In genomic region chr2:72475246-72475645, GRCh38 we compare ENCODE assay signal across 29 cellular contexts.
"Had no signal": no experiment of that assay in that cellular context is flagged by ENCODE, and none has a peak within 500 bp of the region (broad histone marks: within the 10 kb centered on the region; RNA-seq: fewer than 3 reads in every experiment).

No MANE protein-coding gene starts in this region.

- H3K9me3 ChIP-seq: lower lobe of right lung, ovary, prostate gland, vagina had no signal

- ATAC-seq: left colon; left lung; lower lobe of right lung; mucosa of descending colon; naive thymus-derived CD8-positive, alpha-beta T cell; right cardiac atrium; sciatic nerve; stimulated activated effector memory CD8-positive, alpha-beta T cell treated with anti-CD3 and anti-CD28 coated beads, Interleukin-12 subunit alpha, Interleukin-12 subunit beta, amount 100 ng/mL, for 72 hours had no signal

- H3K36me3 Mint-ChIP-seq: stimulated activated effector memory CD8-positive, alpha-beta T cell treated with anti-CD3 and anti-CD28 coated beads, Interleukin-12 subunit alpha, Interleukin-12 subunit beta, amount 100 ng/mL, for 72 hours had no signal

- H3K9ac ChIP-seq: neural progenitor cell had no signal

- H3K4me3 ChIP-seq: left lung, lower lobe of right lung, mucosa of descending colon, neural progenitor cell, ovary, prostate gland, skin epidermis, suprapubic skin, thoracic aorta, tibial artery, vagina had no signal

- H3K4me1 ChIP-seq: left lung, lower lobe of right lung, neural progenitor cell, prostate gland, suprapubic skin, tibial artery, vagina had no signal

- FAIRE-seq: islet of Langerhans, kidney had no signal

- H3K36me3 ChIP-seq: lower lobe of right lung, neural progenitor cell, ovary, prostate gland, thoracic aorta had no signal

- H3K27ac ChIP-seq: left lung, lower lobe of right lung, neural progenitor cell, ovary, prostate gland, skin epidermis, suprapubic skin, thoracic aorta, tibial artery, vagina had no signal

- H3K27ac Mint-ChIP-seq: immature natural killer cell; naive thymus-derived CD8-positive, alpha-beta T cell; nephron; neural progenitor cell; stimulated activated effector memory CD8-positive, alpha-beta T cell treated with anti-CD3 and anti-CD28 coated beads, Interleukin-12 subunit alpha, Interleukin-12 subunit beta, amount 100 ng/mL, for 72 hours; stimulated activated naive CD8-positive, alpha-beta T cell treated with anti-CD3 and anti-CD28 coated beads, Interleukin-15, Interleukin-2, amounts not matched to agents 100 ng/mL and 50 ng/mL, for 24 hours had no signal

- H3K4me2 ChIP-seq: neural progenitor cell had no signal

- H3K27me3 ChIP-seq: left lung, neural progenitor cell, ovary, suprapubic skin, tibial artery, vagina had no signal

- H3K4me1 Mint-ChIP-seq: immature natural killer cell; naive thymus-derived CD8-positive, alpha-beta T cell; nephron; neural progenitor cell; stimulated activated effector memory CD8-positive, alpha-beta T cell treated with anti-CD3 and anti-CD28 coated beads, Interleukin-12 subunit alpha, Interleukin-12 subunit beta, amount 100 ng/mL, for 72 hours had no signal

- DNase-seq: head of caudate nucleus; hippocampal formation; immature natural killer cell; kidney; left colon; lower lobe of right lung; mammary epithelial cell; midbrain; naive thymus-derived CD8-positive, alpha-beta T cell; ovary; retina; right cardiac atrium; stimulated activated CD4-positive, alpha-beta T cell treated with anti-CD3 and anti-CD28 coated beads, Interleukin-4, amount 100 ng/mL, for 24 hours; stimulated activated naive CD4-positive, alpha-beta T cell; trophoblast cell had no signal

- H3K27me3 Mint-ChIP-seq: naive thymus-derived CD8-positive, alpha-beta T cell; stimulated activated naive CD8-positive, alpha-beta T cell treated with anti-CD3 and anti-CD28 coated beads, Interleukin-15, Interleukin-2, amounts not matched to agents 100 ng/mL and 50 ng/mL, for 24 hours had no signal

- H3K4me3 Mint-ChIP-seq: immature natural killer cell; naive thymus-derived CD8-positive, alpha-beta T cell; nephron; neural progenitor cell; stimulated activated effector memory CD8-positive, alpha-beta T cell treated with anti-CD3 and anti-CD28 coated beads, Interleukin-12 subunit alpha, Interleukin-12 subunit beta, amount 100 ng/mL, for 72 hours; stimulated activated naive CD8-positive, alpha-beta T cell treated with anti-CD3 and anti-CD28 coated beads, Interleukin-15, Interleukin-2, amounts not matched to agents 100 ng/mL and 50 ng/mL, for 24 hours had no signal
